ENCODE assay signal across 16 cellular contexts in the genomic region with DNA sequence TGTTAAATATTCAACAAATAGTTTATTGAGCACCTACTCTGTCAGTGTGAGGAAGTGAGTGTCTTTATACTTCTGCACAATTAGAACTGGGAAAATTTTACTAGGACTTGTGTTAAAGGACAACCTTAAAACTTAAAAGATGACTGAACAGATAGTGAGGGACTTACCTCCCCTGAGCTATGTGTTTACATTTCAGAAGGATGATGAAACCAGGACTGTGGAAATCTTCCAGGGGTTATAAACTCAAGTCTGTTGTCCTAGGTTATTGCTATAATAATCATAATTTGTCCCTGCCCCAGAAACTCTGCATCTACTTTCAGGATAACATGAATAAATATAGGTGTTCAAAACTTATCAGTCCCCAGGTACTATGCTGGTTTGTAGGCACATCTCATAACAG.
A peak's percentile ranks its signal among the peaks of the same experiment; 100 is the strongest.
DNase-seq lines count a peak whose midpoint lies in the region; ATAC-seq, FAIRE-seq and TF ChIP-seq lines count a peak whose summit lies in the region.
"Had no signal": no experiment of that assay in that cellular context is flagged by ENCODE, and none has a peak within 500 bp of the region (broad histone marks: within the 10 kb centered on the region; RNA-seq: fewer than 3 reads in every experiment).

No MANE protein-coding gene starts in this region.

- H3K9ac ChIP-seq in subcutaneous abdominal adipose tissue (ENCODE audit: low read length in 5 of 5) (no peak overlapping the region), kidney (ENCODE audit: low read length in 2 of 2) (no peak overlapping the region)

- CTCF ChIA-PET in activated naive CD4-positive, alpha-beta T cell treated with anti-CD3 and anti-CD28 coated beads, Interleukin-2, amount 10 ng/mL, durations not matched to agents 7 days and 5 days (lab: Charles Lee) = interaction anchor here (1.8 kb wide), 1 partner anchor 170 kb away, joined by 5 read pairs; no protein-coding TSS in a partner anchor

- no peak for ATAC-seq in activated naive CD4-positive, alpha-beta T cell treated with anti-CD3 and anti-CD28 coated beads, Interleukin-2, amount 50 U/mL, for 72 hours
- ATAC-seq in GM18519 (IDR thresholded peaks at IDR 0.05; ENCODE audit: low FRiP score, unreplicated experiment) = no peak

- H3K9me3 ChIP-seq in hepatocyte (ENCODE audit: low read depth) (no peaks in the 10 kb centered on the region), subcutaneous abdominal adipose tissue (ENCODE audit: control insufficient read depth in 5 of 5, low read length in 5 of 5) (no peaks in the 10 kb centered on the region), kidney (ENCODE audit: control insufficient read depth in 1 of 2, low read length in 2 of 2) (no peaks in the 10 kb centered on the region), tibial artery (no peaks in the 10 kb centered on the region)

- H3K9me2 ChIP-seq in hepatocyte (replicated peaks; ENCODE audit: insufficient read depth) = no peaks in the 10 kb centered on the region

- no peak overlapping the region for H3K4me3 ChIP-seq in hepatocyte
- no peak overlapping the region for H3K4me3 ChIP-seq in subcutaneous abdominal adipose tissue (ENCODE audit: low read depth in 1 of 5, low read length in 5 of 5)
- H3K4me3 ChIP-seq in kidney (ENCODE audit: low read length in 2 of 2) = no peak overlapping the region
- no peak overlapping the region for H3K4me3 ChIP-seq in tibial artery

- no peak for FAIRE-seq in kidney (lab: Jason Lieb, UNC)
- FAIRE-seq: GM12891, urothelium cell line had no signal

- peaks cover 29% of the 10 kb centered on the region for H3K4me1 Mint-ChIP-seq in activated naive CD4-positive, alpha-beta T cell treated with anti-CD3 and anti-CD28 coated beads, Interleukin-2, amount 10 ng/mL, durations not matched to agents 7 days and 5 days
- H3K4me1 Mint-ChIP-seq in activated naive CD8-positive, alpha-beta T cell treated with anti-CD3 and anti-CD28 coated beads for 36 hours = peaks cover 48% of the 10 kb centered on the region

- H3K4me3 Mint-ChIP-seq in activated naive CD4-positive, alpha-beta T cell treated with anti-CD3 and anti-CD28 coated beads, Interleukin-2, amount 10 ng/mL, durations not matched to agents 7 days and 5 days = no peak overlapping the region
- no peak overlapping the region for H3K4me3 Mint-ChIP-seq in activated naive CD8-positive, alpha-beta T cell treated with anti-CD3 and anti-CD28 coated beads for 36 hours
- H3K4me3 Mint-ChIP-seq: H9 had no signal

- no peak overlapping the region for H3K4me2 ChIP-seq in hepatocyte

- no peaks in the 10 kb centered on the region for H3K27me3 Mint-ChIP-seq in activated naive CD4-positive, alpha-beta T cell treated with anti-CD3 and anti-CD28 coated beads, Interleukin-2, amount 10 ng/mL, durations not matched to agents 7 days and 5 days
- H3K27me3 Mint-ChIP-seq in activated naive CD8-positive, alpha-beta T cell treated with anti-CD3 and anti-CD28 coated beads for 36 hours = no peaks in the 10 kb centered on the region

- TF ChIP-seq CTCF in hepatocyte (IDR thresholded peaks at IDR 0.05; ENCODE audit: poor library complexity) (no peak), kidney (IDR thresholded peaks at IDR 0.05; ENCODE audit: borderline replicate concordance, extremely low read depth, insufficient read depth) (no peak), tibial artery (IDR thresholded peaks at IDR 0.05) (no peak)

- H3K79me2 ChIP-seq in hepatocyte = peaks cover 4% of the 10 kb centered on the region

- peak overlapping the region; percentile 3 for H3K27ac Mint-ChIP-seq in activated naive CD4-positive, alpha-beta T cell treated with anti-CD3 and anti-CD28 coated beads, Interleukin-2, amount 10 ng/mL, durations not matched to agents 7 days and 5 days
- peak overlapping the region in 1 of 2 donors; percentile 55 for H3K27ac Mint-ChIP-seq in activated naive CD4-positive, alpha-beta T cell treated with anti-CD3 and anti-CD28 coated beads, Interleukin-2, amount 50 U/mL, for 72 hours
- H3K27ac Mint-ChIP-seq in activated naive CD8-positive, alpha-beta T cell treated with anti-CD3 and anti-CD28 coated beads for 36 hours = peak overlapping the region; percentile 28

- intact Hi-C loops in kidney (cut with DNase I) = no loop called here
- intact Hi-C loops in tibial artery (cut with DNase I; ENCODE audit: low total_unique reads) = no loop called here

- no peaks in the 10 kb centered on the region for H3K9me3 Mint-ChIP-seq in activated naive CD4-positive, alpha-beta T cell treated with anti-CD3 and anti-CD28 coated beads, Interleukin-2, amount 10 ng/mL, durations not matched to agents 7 days and 5 days
- H3K9me3 Mint-ChIP-seq in activated naive CD4-positive, alpha-beta T cell treated with anti-CD3 and anti-CD28 coated beads, Interleukin-2, amount 50 U/mL, for 72 hours = no peaks in the 10 kb centered on the region
- no peaks in the 10 kb centered on the region for H3K9me3 Mint-ChIP-seq in activated naive CD8-positive, alpha-beta T cell treated with anti-CD3 and anti-CD28 coated beads for 36 hours
- H3K9me3 Mint-ChIP-seq: H9 had no signal

- no peak overlapping the region for H2AFZ ChIP-seq in hepatocyte

- no peaks in the 10 kb centered on the region for H3K4me1 ChIP-seq in hepatocyte (ENCODE audit: insufficient read depth)
- H3K4me1 ChIP-seq in subcutaneous abdominal adipose tissue (ENCODE audit: control insufficient read depth in 5 of 5, insufficient read depth in 5 of 5, low read length in 5 of 5) = peaks cover 0 to 26% (median 13%) of the 10 kb centered on the region in 5 donors
- peaks cover 0 to 5% of the 10 kb centered on the region in 2 donors for H3K4me1 ChIP-seq in kidney (ENCODE audit: control insufficient read depth in 1 of 2, insufficient read depth in 1 of 2, low read depth in 1 of 2, low read length in 2 of 2)
- peaks cover 0 to 70% (median 21%) of the 10 kb centered on the region in 4 donors for H3K4me1 ChIP-seq in tibial artery

- H4K20me1 ChIP-seq in hepatocyte (ENCODE audit: insufficient read depth, poor library complexity, severe bottlenecking) = no peaks in the 10 kb centered on the region

- H3K27me3 ChIP-seq in hepatocyte (no peaks in the 10 kb centered on the region), subcutaneous abdominal adipose tissue (ENCODE audit: control insufficient read depth in 5 of 5, insufficient read depth in 4 of 5, low read length in 5 of 5) (no peaks in the 10 kb centered on the region), tibial artery (no peaks in the 10 kb centered on the region)

- DNase-seq in activated naive CD4-positive, alpha-beta T cell treated with anti-CD3 and anti-CD28 coated beads, Interleukin-2, amount 10 ng/mL, durations not matched to agents 7 days and 5 days = no peak
- DNase-seq in activated naive CD4-positive, alpha-beta T cell treated with anti-CD3 and anti-CD28 coated beads, Interleukin-2, amount 50 U/mL, for 72 hours (ENCODE audit: low spot score in 2 of 2) = no peak
- DNase-seq in activated naive CD8-positive, alpha-beta T cell treated with anti-CD3 and anti-CD28 coated beads for 36 hours = no peak
- DNase-seq in hepatocyte (ENCODE audit: low spot score) = no peak
- DNase-seq in kidney = no peak
- DNase-seq in tibial artery = no peak
- DNase-seq: activated CD4-positive, CD25-positive, alpha-beta regulatory T cell treated with anti-CD3 and anti-CD28 coated beads, Interleukin-2, amount 50 U/mL, for 72 hours; activated gamma-delta T cell treated with Interleukin-2 at 50 U/mL for 16 hours; dermis blood vessel endothelial cell; DMS79; H9; NCI-H1436 had no signal

- H3K36me3 Mint-ChIP-seq in activated naive CD4-positive, alpha-beta T cell treated with anti-CD3 and anti-CD28 coated beads, Interleukin-2, amount 10 ng/mL, durations not matched to agents 7 days and 5 days = peaks cover 9% of the 10 kb centered on the region
- H3K36me3 Mint-ChIP-seq in activated naive CD4-positive, alpha-beta T cell treated with anti-CD3 and anti-CD28 coated beads, Interleukin-2, amount 50 U/mL, for 72 hours = no peaks in the 10 kb centered on the region
- H3K36me3 Mint-ChIP-seq in activated naive CD8-positive, alpha-beta T cell treated with anti-CD3 and anti-CD28 coated beads for 36 hours = peaks cover 10% of the 10 kb centered on the region

- H3K27ac ChIP-seq in hepatocyte = peak overlapping the region; percentile 47
- H3K27ac ChIP-seq in subcutaneous abdominal adipose tissue (ENCODE audit: low read depth, low read length) = peak overlapping the region; percentile 68
- H3K27ac ChIP-seq in kidney (ENCODE audit: low read depth in 2 of 2, low read length in 2 of 2) = no peak overlapping the region
- H3K27ac ChIP-seq in tibial artery = no peak overlapping the region

- no peaks in the 10 kb centered on the region for H3K36me3 ChIP-seq in hepatocyte (replicated peaks; ENCODE audit: insufficient read depth, low read depth)
- peaks cover 0 to 5% (median 3%) of the 10 kb centered on the region in 5 donors for H3K36me3 ChIP-seq in subcutaneous abdominal adipose tissue (ENCODE audit: control insufficient read depth in 5 of 5, insufficient read depth in 5 of 5, low read length in 5 of 5)
- peaks cover 0 to 4% of the 10 kb centered on the region in 2 donors for H3K36me3 ChIP-seq in kidney (ENCODE audit: control insufficient read depth in 1 of 2, insufficient read depth in 2 of 2, low read length in 2 of 2)
- H3K36me3 ChIP-seq in tibial artery = peaks cover 0 to 2% (median 0%) of the 10 kb centered on the region in 3 donors

Comparison
In these comparisons a context has a peak if more than half of its experiments do, and no peak if none do; other contexts are left out.
1. H3K27ac ChIP-seq: peak in hepatocyte (single experiment) and subcutaneous abdominal adipose tissue (single experiment); none in kidney (0 of 2) and tibial artery (0 of 2).